Comparison of ENCODE assay signal across 11 cellular contexts in the genomic region with DNA sequence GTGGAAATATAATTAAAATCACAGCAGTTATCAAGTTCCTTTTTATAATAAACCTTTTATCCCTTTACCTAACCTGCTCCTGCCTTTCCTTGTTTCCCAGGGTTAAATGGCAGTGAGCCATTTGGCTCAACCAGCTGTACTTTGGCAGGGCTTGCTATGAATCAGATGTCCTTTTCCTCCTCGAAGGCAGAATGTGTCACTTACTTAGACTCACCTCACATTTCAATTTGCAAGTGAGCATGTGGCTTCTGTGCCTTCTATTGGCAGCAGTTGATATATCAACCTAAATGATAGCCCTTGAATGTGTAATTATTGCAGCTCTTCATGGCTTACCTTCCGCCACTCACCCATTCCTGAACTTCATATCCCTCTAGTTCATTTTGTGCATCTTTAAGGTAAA.
A peak's percentile ranks its signal among the peaks of the same experiment; 100 is the strongest.
DNase-seq lines count a peak whose midpoint lies in the region; ATAC-seq and TF ChIP-seq lines count a peak whose summit lies in the region.
"Had no signal": no experiment of that assay in that cellular context is flagged by ENCODE, and none has a peak within 500 bp of the region (broad histone marks: within the 10 kb centered on the region; RNA-seq: fewer than 3 reads in every experiment).

No MANE protein-coding gene starts in this region.

- in situ Hi-C loops in GM13976 (cut with MboI; ENCODE audit: low sequenced_read_pairs, unreplicated experiment), result no loop called here

- H3K9me3 ChIP-seq in right atrium auricular region, result no peaks in the 10 kb centered on the region
- no peaks in the 10 kb centered on the region for H3K9me3 ChIP-seq in thoracic aorta

- DNase-seq in right atrium auricular region (ENCODE audit: low spot score) (peak; percentile 67), thoracic aorta (ENCODE audit: low spot score) (peak; percentile 42), NCI-H1436 (lab: John Stamatoyannopoulos, UW) (no peak), foreskin melanocyte (no peak), GM13976 (ENCODE audit: low spot score) (no peak)
- DNase-seq: activated CD4-positive, alpha-beta memory T cell treated with anti-CD3 and anti-CD28 coated beads for 36 hours; OCI-M1 had no signal

- no peak for TF ChIP-seq CTCF in brain (conservative IDR thresholded peaks at IDR 0.05)
- no peak for TF ChIP-seq CTCF in right atrium auricular region (IDR thresholded peaks at IDR 0.05)
- no peak for TF ChIP-seq CTCF in thoracic aorta (IDR thresholded peaks at IDR 0.05)
- TF ChIP-seq CTCF in GM13976 (IDR thresholded peaks at IDR 0.05; ENCODE audit: borderline replicate concordance, control extremely low read depth, extremely low read depth, insufficient read depth, missing control alignments), result no peak

- peaks cover 5% of the 10 kb centered on the region for H3K36me3 Mint-ChIP-seq in brain
- H3K36me3 Mint-ChIP-seq: activated CD4-positive, alpha-beta memory T cell treated with anti-CD3 and anti-CD28 coated beads for 36 hours had no signal

- 0 out of 2 replicates have a peak, but pooled peaks have one; percentile 18 for TF ChIP-seq EP300 in Ishikawa (IDR thresholded peaks at IDR 0.05; ENCODE audit: borderline replicate concordance)

- H3K27ac Mint-ChIP-seq in brain, result peak overlapping the region; percentile 1 to 92 (median 35)
- H3K27ac Mint-ChIP-seq: activated CD4-positive, alpha-beta memory T cell treated with anti-CD3 and anti-CD28 coated beads for 36 hours had no signal

- H3K9me3 Mint-ChIP-seq in brain, result no peaks in the 10 kb centered on the region
- H3K9me3 Mint-ChIP-seq: activated CD4-positive, alpha-beta memory T cell treated with anti-CD3 and anti-CD28 coated beads for 36 hours; central memory CD8-positive, alpha-beta T cell had no signal

- H3K36me3 ChIP-seq in right atrium auricular region (no peaks in the 10 kb centered on the region), thoracic aorta (no peaks in the 10 kb centered on the region)

- H3K27me3 Mint-ChIP-seq in brain, result no peaks in the 10 kb centered on the region
- H3K27me3 Mint-ChIP-seq: activated CD4-positive, alpha-beta memory T cell treated with anti-CD3 and anti-CD28 coated beads for 36 hours; central memory CD8-positive, alpha-beta T cell had no signal

- H3K27ac ChIP-seq in right atrium auricular region, result peak overlapping the region; percentile 24 to 52
- peak overlapping the region in 1 of 2 donors; percentile 59 for H3K27ac ChIP-seq in thoracic aorta

- H3K4me3 ChIP-seq in right atrium auricular region (no peak overlapping the region), thoracic aorta (no peak overlapping the region)

- peak overlapping the region in 2 of 5 experiments; percentile 3 to 61 for H3K4me3 Mint-ChIP-seq in brain
- H3K4me3 Mint-ChIP-seq: activated CD4-positive, alpha-beta memory T cell treated with anti-CD3 and anti-CD28 coated beads for 36 hours; central memory CD8-positive, alpha-beta T cell had no signal

- H3K4me1 Mint-ChIP-seq in brain, result peaks cover 20% of the 10 kb centered on the region
- H3K4me1 Mint-ChIP-seq: central memory CD8-positive, alpha-beta T cell had no signal

- no peak for TF ChIP-seq RAD21 in Ishikawa (IDR thresholded peaks at IDR 0.05; ENCODE audit: low read depth)

- peak; percentile 91 for ATAC-seq in thoracic aorta (ENCODE audit: insufficient number of reproducible peaks, low FRiP score, low read depth)
- ATAC-seq in GM19455 (IDR thresholded peaks at IDR 0.05; ENCODE audit: unreplicated experiment), result no peak

- H3K27me3 ChIP-seq in right atrium auricular region (no peaks in the 10 kb centered on the region), thoracic aorta (replicated peaks; ENCODE audit: insufficient read depth) (no peaks in the 10 kb centered on the region)

- H3K4me1 ChIP-seq in right atrium auricular region (peaks cover 0 to 19% of the 10 kb centered on the region in 2 donors), thoracic aorta (ENCODE audit: control insufficient read depth in 1 of 2, low read depth in 2 of 2) (peaks cover 13 to 69% of the 10 kb centered on the region in 2 donors)

TF ChIP-seq in Ishikawa, 13 proteins besides CTCF, POLR2A, EP300 and RAD21:
- peak; percentile 91 for TF ChIP-seq NFIC (IDR thresholded peaks at IDR 0.05)
- peak; percentile 74 for TF ChIP-seq MAX (IDR thresholded peaks at IDR 0.05)
- TF ChIP-seq ZBTB7A (IDR thresholded peaks at IDR 0.05; ENCODE audit: low read depth), result no peak

Comparison
In these comparisons a context has a peak if more than half of its experiments do, and no peak if none do; other contexts are left out.
1. DNase-seq: peak in right atrium auricular region (single experiment) and thoracic aorta (single experiment); none in NCI-H1436 (single experiment), foreskin melanocyte (single experiment) and GM13976 (single experiment).